In the genomic region with DNA sequence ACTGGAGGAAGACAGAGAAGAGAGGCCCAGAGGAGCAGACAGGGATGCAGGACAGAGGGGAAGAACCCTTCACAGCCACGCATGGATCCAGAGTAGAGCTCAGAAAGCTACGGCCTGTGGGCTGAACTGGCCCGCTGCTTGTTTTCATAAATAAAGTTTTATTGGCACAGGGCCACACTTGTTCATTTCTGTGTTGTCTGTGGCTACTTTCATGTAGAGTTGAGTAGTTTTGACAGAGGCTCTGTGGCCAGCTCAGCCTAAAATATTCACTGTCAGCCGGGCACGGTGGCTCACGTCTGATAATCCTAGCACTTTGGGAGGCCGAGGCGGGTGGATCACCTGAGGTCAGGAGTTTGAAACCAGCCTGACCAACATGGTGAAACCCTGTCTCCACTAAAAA, we compare ENCODE assay signal across 1 cellular context.
TF ChIP-seq lines count a peak whose summit lies in the region.

No MANE protein-coding gene starts in this region.

TF ChIP-seq in HepG2, 621 proteins besides CTCF, POLR2A, EP300 and RAD21 (continued from another document):
- peak; percentile 37 for TF ChIP-seq ZBTB40 (IDR thresholded peaks at IDR 0.05)
- peak; percentile 94 for TF ChIP-seq ZBTB40 (CRISPR knock-in tag; IDR thresholded peaks at IDR 0.05)
